Comparison of ENCODE assay signal across 14 cellular contexts in the genomic region with DNA sequence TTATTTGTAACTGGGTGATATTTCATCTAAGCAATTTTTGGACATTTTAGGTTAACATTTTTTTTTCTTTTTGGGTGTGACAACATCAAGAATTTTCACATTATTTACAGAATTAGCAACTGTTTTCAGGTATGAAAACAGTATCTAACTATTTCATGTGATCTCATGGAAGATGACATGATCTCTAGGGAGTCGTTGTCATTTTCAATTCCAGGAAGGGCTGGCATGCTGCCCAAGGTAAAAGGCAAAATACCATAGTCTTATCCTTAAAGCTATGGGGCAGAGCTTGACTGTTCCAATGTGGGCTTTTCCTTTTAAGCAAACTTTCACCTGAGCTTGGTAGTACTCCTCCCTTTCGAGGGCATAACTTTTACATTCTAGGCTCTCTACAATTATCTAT.
"Had no signal": no experiment of that assay in that cellular context is flagged by ENCODE, and none has a peak within 500 bp of the region (broad histone marks: within the 10 kb centered on the region; RNA-seq: fewer than 3 reads in every experiment).

No MANE protein-coding gene starts in this region.

- H3K4me1 ChIP-seq: right atrium auricular region had no signal

- H3K27ac Mint-ChIP-seq: activated CD4-positive, alpha-beta memory T cell treated with anti-CD3 and anti-CD28 coated beads, Interleukin-2, amount 10 ng/mL, durations not matched to agents 7 days and 5 days; activated CD4-positive, alpha-beta T cell treated with anti-CD3 and anti-CD28 coated beads for 36 hours; activated naive CD8-positive, alpha-beta T cell treated with anti-CD3 and anti-CD28 coated beads for 36 hours; activated T-cell treated with anti-CD3 and anti-CD28 coated beads, Interleukin-2, amount 50 U/mL, for 72 hours; naive B cell had no signal

- H3K4me1 Mint-ChIP-seq: activated CD4-positive, alpha-beta memory T cell treated with anti-CD3 and anti-CD28 coated beads, Interleukin-2, amount 10 ng/mL, durations not matched to agents 7 days and 5 days; activated CD4-positive, alpha-beta T cell treated with anti-CD3 and anti-CD28 coated beads for 36 hours; activated naive CD8-positive, alpha-beta T cell treated with anti-CD3 and anti-CD28 coated beads for 36 hours; naive B cell had no signal

- H3K27ac ChIP-seq: brain microvascular endothelial cell, right atrium auricular region, skin epidermis, WERI-Rb-1 had no signal

- H3K36me3 ChIP-seq: brain microvascular endothelial cell, right atrium auricular region, WERI-Rb-1 had no signal

- H3K4me3 Mint-ChIP-seq: activated CD4-positive, alpha-beta memory T cell treated with anti-CD3 and anti-CD28 coated beads, Interleukin-2, amount 10 ng/mL, durations not matched to agents 7 days and 5 days; activated CD4-positive, alpha-beta T cell treated with anti-CD3 and anti-CD28 coated beads for 36 hours; activated naive CD8-positive, alpha-beta T cell treated with anti-CD3 and anti-CD28 coated beads for 36 hours; activated T-cell treated with anti-CD3 and anti-CD28 coated beads, Interleukin-2, amount 50 U/mL, for 72 hours; naive B cell had no signal

- H3K27me3 ChIP-seq: brain microvascular endothelial cell, right atrium auricular region had no signal

- ATAC-seq: activated CD4-positive, alpha-beta T cell treated with anti-CD3 and anti-CD28 coated beads for 36 hours; activated T-cell treated with anti-CD3 and anti-CD28 coated beads, Interleukin-2, amount 50 U/mL, for 72 hours; esophagus mucosa; left colon had no signal

- H3K36me3 Mint-ChIP-seq: activated naive CD8-positive, alpha-beta T cell treated with anti-CD3 and anti-CD28 coated beads for 36 hours; naive B cell had no signal

- H3K9me3 ChIP-seq: right atrium auricular region had no signal

- H3K9me3 Mint-ChIP-seq: activated CD4-positive, alpha-beta memory T cell treated with anti-CD3 and anti-CD28 coated beads, Interleukin-2, amount 10 ng/mL, durations not matched to agents 7 days and 5 days; activated naive CD8-positive, alpha-beta T cell treated with anti-CD3 and anti-CD28 coated beads for 36 hours; activated T-cell treated with anti-CD3 and anti-CD28 coated beads, Interleukin-2, amount 50 U/mL, for 72 hours had no signal

- H3K4me3 ChIP-seq: right atrium auricular region, skin epidermis had no signal

- H3K27me3 Mint-ChIP-seq: activated CD4-positive, alpha-beta memory T cell treated with anti-CD3 and anti-CD28 coated beads, Interleukin-2, amount 10 ng/mL, durations not matched to agents 7 days and 5 days; activated CD4-positive, alpha-beta T cell treated with anti-CD3 and anti-CD28 coated beads for 36 hours; activated naive CD8-positive, alpha-beta T cell treated with anti-CD3 and anti-CD28 coated beads for 36 hours; naive B cell had no signal

- DNase-seq: activated CD4-positive, alpha-beta memory T cell treated with anti-CD3 and anti-CD28 coated beads, Interleukin-2, amount 10 ng/mL, durations not matched to agents 7 days and 5 days; activated CD4-positive, alpha-beta T cell treated with anti-CD3 and anti-CD28 coated beads for 36 hours; activated gamma-delta T cell treated with Interleukin-2 at 50 U/mL for 16 hours; activated naive CD8-positive, alpha-beta T cell treated with anti-CD3 and anti-CD28 coated beads for 36 hours; activated T-cell treated with anti-CD3 and anti-CD28 coated beads, Interleukin-2, amount 50 U/mL, for 72 hours; brain microvascular endothelial cell; dermis blood vessel endothelial cell; left colon; naive B cell; nucleus accumbens; WERI-Rb-1 had no signal
